In the genomic region with DNA sequence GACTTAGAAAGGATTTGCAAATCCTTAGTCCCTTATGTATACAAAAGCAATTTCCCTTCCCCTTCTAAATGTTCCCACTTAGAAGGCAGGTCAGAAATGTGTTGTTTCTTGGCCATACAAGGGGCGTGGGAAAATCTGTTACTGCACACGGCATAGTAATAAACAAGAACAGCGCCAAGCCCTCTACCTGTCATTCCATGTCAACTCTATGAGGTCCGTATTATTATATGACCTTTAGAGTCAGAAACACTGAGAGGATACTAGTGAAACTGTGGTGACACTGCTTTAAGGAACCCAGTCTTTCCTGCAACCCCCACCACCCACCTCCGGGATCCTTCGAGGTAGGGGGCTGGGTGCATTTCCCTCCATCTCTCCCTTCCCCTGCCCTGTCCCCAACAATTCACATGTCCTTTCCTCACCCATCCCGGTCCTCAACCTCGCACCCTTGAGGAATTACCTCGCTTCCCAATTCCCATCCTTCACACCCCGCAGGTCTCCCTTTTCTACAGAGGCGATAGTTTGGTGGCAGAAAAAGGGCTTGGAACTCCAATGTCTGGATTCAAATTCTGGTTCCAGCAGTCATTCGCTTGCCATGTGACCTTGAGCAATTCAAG, we compare ENCODE assay signal across 8 cellular contexts. TPM values are rescaled to one million over a fixed set of nuclear protein-coding genes. Genes with fewer than 3 reads are reported as not detected.
DNase-seq lines count a peak whose midpoint lies in the region; ATAC-seq and TF ChIP-seq lines count a peak whose summit lies in the region.

No MANE protein-coding gene starts in this region.

- H3K27me3 ChIP-seq in DOHH2 (ENCODE audit: control insufficient read depth, low read length) (no peaks in the 10 kb centered on the region), PC-9 (ENCODE audit: insufficient read depth, low read depth) (no peaks in the 10 kb centered on the region), trophoblast cell (ENCODE audit: insufficient read depth, low read length) (no peaks in the 10 kb centered on the region)

- H2BK120ac ChIP-seq in trophoblast cell (ENCODE audit: insufficient read depth, low read length, poor library complexity) = peak overlapping the region; percentile 70

- peak overlapping the region; percentile 94 for H3K14ac ChIP-seq in trophoblast cell (ENCODE audit: low read length)

- BruUV-seq in PC-9 (replicated peaks; lab: Mats Ljungman, UMichigan) = no TSS peak

- no peak overlapping the region for H3K23ac ChIP-seq in trophoblast cell (ENCODE audit: low read length)

- peak overlapping the region; percentile 80 for H4K91ac ChIP-seq in trophoblast cell (ENCODE audit: low read depth, low read length)

- POLR2A ChIA-PET in PC-9 (lab: Charles Lee; ENCODE audit: unreplicated experiment) = interaction anchor here (0.6 kb wide), 1 partner anchor 315 kb away, joined by 9 read pairs; no protein-coding TSS in a partner anchor

- DNase-seq in PC-9 (no peak), epithelial cell of prostate (ENCODE audit: low read depth, low spot score) (no peak), trophoblast cell (no peak), Ammon's horn (ENCODE audit: low spot score) (no peak), omental fat pad (ENCODE audit: low spot score) (no peak), T1000 (lab: John Stamatoyannopoulos, UW) (no peak)

- TF ChIP-seq CTCF in DOHH2 (IDR thresholded peaks at IDR 0.05; ENCODE audit: low read depth, low read length, poor library complexity, severe bottlenecking) = no peak
- no peak for TF ChIP-seq CTCF in PC-9 (conservative IDR thresholded peaks at IDR 0.05)
- no peak for TF ChIP-seq CTCF in omental fat pad (IDR thresholded peaks at IDR 0.05)

- peak overlapping the region; percentile 94 for H3K4me3 ChIP-seq in DOHH2 (ENCODE audit: low read length)
- peak overlapping the region; percentile 71 for H3K4me3 ChIP-seq in PC-9
- H3K4me3 ChIP-seq in trophoblast cell (ENCODE audit: low read depth, low read length) = peak overlapping the region; percentile 90

- intact Hi-C loops in PC-9 (cut with micrococcal nuclease; ENCODE audit: unreplicated experiment) = loop anchor here (5.0 to 10.0 kb wide), 3 partner anchors 151 to 552 kb away; no protein-coding TSS in a partner anchor

- peak overlapping the region; percentile 95 for H4K8ac ChIP-seq in trophoblast cell (ENCODE audit: low read depth, low read length)

- peak overlapping the region; percentile 78 for H2AFZ ChIP-seq in PC-9
- H2AFZ ChIP-seq in trophoblast cell (ENCODE audit: insufficient read depth, low read length, poor library complexity) = no peak overlapping the region

- H3K27ac ChIP-seq in DOHH2 (ENCODE audit: low read depth, low read length) (peak overlapping the region; percentile 17; the same call in 1 of the 2 replicates), PC-9 (peak overlapping the region; percentile 38; the same call in 1 of the 2 replicates), epithelial cell of prostate (peak overlapping the region; percentile 46), trophoblast cell (ENCODE audit: low read depth, low read length) (no peak overlapping the region)

- no peak overlapping the region for H4K12ac ChIP-seq in trophoblast cell (ENCODE audit: low read depth, low read length)

- no peak overlapping the region for H2BK12ac ChIP-seq in trophoblast cell (ENCODE audit: low read length)

- no CpG with 5 or more reads among the region's 12 CpGs for WGBS in trophoblast cell (ENCODE audit: extremely low coverage, insufficient coverage, insufficient read length)

- peaks cover 30% of the 10 kb centered on the region for H3K36me3 ChIP-seq in DOHH2 (ENCODE audit: control insufficient read depth, low read length)
- 0 out of 2 replicates have a peak, but pooled peaks cover 7% of the 10 kb centered on the region for H3K36me3 ChIP-seq in PC-9 (ENCODE audit: low read depth)
- peaks cover 7 to 9% of the 10 kb centered on the region in 2 experiments for H3K36me3 ChIP-seq in trophoblast cell (ENCODE audit: control insufficient read depth in 1 of 2, insufficient read depth in 2 of 2, low read length in 2 of 2)

- H4K20me1 ChIP-seq in DOHH2 (ENCODE audit: control insufficient read depth, insufficient read depth, low read depth, low read length) (peaks cover 6% of the 10 kb centered on the region; the same call in 1 of the 2 replicates), PC-9 (ENCODE audit: insufficient read depth) (no peaks in the 10 kb centered on the region)

- H3F3A ChIP-seq in DOHH2 (ENCODE audit: control insufficient read depth, insufficient read depth) (no peaks in the 10 kb centered on the region; the same call in 1 of the 2 replicates), PC-9 (ENCODE audit: insufficient read depth, low read depth) (no peaks in the 10 kb centered on the region)

- H2AK5ac ChIP-seq in trophoblast cell (ENCODE audit: low read length) = peak overlapping the region; percentile 38

- H3K9me2 ChIP-seq in DOHH2 (replicated peaks; ENCODE audit: control insufficient read depth, low read length) = no peaks in the 10 kb centered on the region
- H3K9me2 ChIP-seq in PC-9 (ENCODE audit: insufficient read depth) = no peaks in the 10 kb centered on the region

- ATAC-seq in HG03045 (IDR thresholded peaks at IDR 0.05; ENCODE audit: unreplicated experiment) (no peak), omental fat pad (ENCODE audit: low FRiP score) (no peak)

- H3K4ac ChIP-seq in trophoblast cell (ENCODE audit: low read depth, low read length) = peak overlapping the region; percentile 99

- H3K79me2 ChIP-seq in DOHH2 (ENCODE audit: control insufficient read depth, low read length) (peaks cover 52% of the 10 kb centered on the region), PC-9 (ENCODE audit: low read depth) (peaks cover 38% of the 10 kb centered on the region), trophoblast cell (ENCODE audit: control insufficient read depth, insufficient read depth, low read length, poor library complexity) (peaks cover 7% of the 10 kb centered on the region)

- CTCF ChIA-PET in PC-9 (lab: Charles Lee) = no interaction called here

- peaks cover 2% of the 10 kb centered on the region for H3K79me1 ChIP-seq in trophoblast cell (ENCODE audit: low read length)

- H3K9ac ChIP-seq in trophoblast cell (ENCODE audit: low read length) = peak overlapping the region; percentile 91

- H2BK5ac ChIP-seq in trophoblast cell (ENCODE audit: low read depth, low read length, poor library complexity) = no peak overlapping the region

- H3K4me2 ChIP-seq in DOHH2 (ENCODE audit: low read length) (peak overlapping the region; percentile 68), PC-9 (peak overlapping the region; percentile 91), trophoblast cell (ENCODE audit: low read length) (peak overlapping the region; percentile 100)

- H3K4me1 ChIP-seq in DOHH2 (ENCODE audit: control insufficient read depth, low read length) (peaks cover 12% of the 10 kb centered on the region), PC-9 (replicated peaks; ENCODE audit: insufficient read depth) (peaks cover 7% of the 10 kb centered on the region; the same call in 1 of the 2 replicates), trophoblast cell (ENCODE audit: control insufficient read depth in 1 of 2, insufficient read depth in 2 of 2, low read length in 2 of 2) (peaks cover 0 to 7% of the 10 kb centered on the region in 2 experiments)

- no peaks in the 10 kb centered on the region for H3K9me3 ChIP-seq in DOHH2 (ENCODE audit: control insufficient read depth, insufficient read depth, low read length)
- no peaks in the 10 kb centered on the region for H3K9me3 ChIP-seq in PC-9 (ENCODE audit: insufficient read depth, low read depth)
- H3K9me3 ChIP-seq in trophoblast cell (ENCODE audit: insufficient read depth, low read depth, low read length) = peaks cover 2% of the 10 kb centered on the region

- peak overlapping the region; percentile 41 for H3K18ac ChIP-seq in trophoblast cell (ENCODE audit: low read length)

RNA-seq across cellular contexts. Expression of gene SDHB, which starts 0.7 kb away (rescaled TPM):
- total RNA-seq in PC-9 (2021) (101 and 123 TPM in 2 replicates), omental fat pad (100 to 1,000 TPM in 3 of 4 donors, 10 to 100 TPM in 1; 84.2 to 128 (median 117) TPM)
- 101 and 104 TPM in 2 replicates for polyA plus RNA-seq in trophoblast cell (2013)

RNA-seq across cellular contexts. Expression of gene ATP13A2, which starts 41.5 kb away (rescaled TPM):
- total RNA-seq in PC-9 (2021) (39.9 and 43.6 TPM in 2 replicates), omental fat pad (10 to 100 TPM; 18.7 to 38.9 (median 32.8) TPM)
- polyA plus RNA-seq in trophoblast cell (2013) = 47.8 and 48.3 TPM in 2 replicates
